ENCODE assay signal across 8 cellular contexts in the genomic region with DNA sequence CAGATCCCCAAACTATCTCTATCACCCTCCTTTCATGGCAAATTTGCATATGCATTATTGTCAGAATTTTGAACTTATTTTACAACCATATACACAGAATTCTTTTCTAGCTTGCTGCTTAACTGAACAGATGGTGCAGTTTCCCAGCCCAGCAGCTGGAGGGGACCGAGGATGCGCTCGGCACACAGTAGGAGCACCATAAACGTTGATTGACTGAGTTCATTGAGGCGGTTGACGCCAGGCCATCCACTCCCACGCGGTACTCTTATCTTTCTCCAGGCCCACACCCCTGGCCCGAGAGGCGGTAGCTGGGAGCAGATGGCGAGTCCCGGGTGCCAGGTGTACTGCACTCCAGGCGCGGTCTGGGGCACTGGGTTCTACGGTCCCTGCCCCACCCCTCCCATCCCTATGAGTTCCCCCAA. TPM values are rescaled to one million over a fixed set of nuclear protein-coding genes. Genes with fewer than 3 reads are reported as not detected.
DNase-seq lines count a peak whose midpoint lies in the region; ATAC-seq and TF ChIP-seq lines count a peak whose summit lies in the region.

No MANE protein-coding gene starts in this region.

- H3K27ac Mint-ChIP-seq in effector memory CD8-positive, alpha-beta T cell, result no peak overlapping the region
- H3K27ac Mint-ChIP-seq in naive thymus-derived CD8-positive, alpha-beta T cell, result no peak overlapping the region

- peaks cover 18 to 40% of the 10 kb centered on the region in 2 donors for H3K27me3 Mint-ChIP-seq in effector memory CD8-positive, alpha-beta T cell
- H3K27me3 Mint-ChIP-seq in naive thymus-derived CD8-positive, alpha-beta T cell, result peaks cover 4 to 18% (median 10%) of the 10 kb centered on the region in 5 donors

- peak overlapping the region; percentile 94 to 95 for H3K4me3 Mint-ChIP-seq in effector memory CD8-positive, alpha-beta T cell
- H3K4me3 Mint-ChIP-seq in naive thymus-derived CD8-positive, alpha-beta T cell, result peak overlapping the region; percentile 89 to 98 (median 95)

- H3K4me1 Mint-ChIP-seq in effector memory CD8-positive, alpha-beta T cell (ENCODE audit: low read depth in 2 of 2), result peaks cover 11 to 12% of the 10 kb centered on the region in 2 donors
- peaks cover 10 to 15% (median 13%) of the 10 kb centered on the region in 4 donors for H3K4me1 Mint-ChIP-seq in naive thymus-derived CD8-positive, alpha-beta T cell

- peak overlapping the region; percentile 97; the same call in 1 of the 2 replicates for H3K27ac ChIP-seq in 22Rv1

- ATAC-seq in GM19395 (IDR thresholded peaks at IDR 0.05; ENCODE audit: unreplicated experiment) (peak; percentile 7), HG02884 (IDR thresholded peaks at IDR 0.05; ENCODE audit: unreplicated experiment) (no peak)
- ATAC-seq in effector memory CD8-positive, alpha-beta T cell (replicated peaks), result no peak
- ATAC-seq in naive thymus-derived CD8-positive, alpha-beta T cell, result no peak

- peaks cover 4% of the 10 kb centered on the region for H3K36me3 Mint-ChIP-seq in effector memory CD8-positive, alpha-beta T cell (ENCODE audit: insufficient read depth)
- peaks cover 2 to 9% (median 6%) of the 10 kb centered on the region in 3 donors for H3K36me3 Mint-ChIP-seq in naive thymus-derived CD8-positive, alpha-beta T cell

- TF ChIP-seq CTCF in 22Rv1 (IDR thresholded peaks at IDR 0.05), result no peak

- peaks cover 0 to 7% of the 10 kb centered on the region in 2 donors for H3K9me3 Mint-ChIP-seq in effector memory CD8-positive, alpha-beta T cell
- H3K9me3 Mint-ChIP-seq in naive thymus-derived CD8-positive, alpha-beta T cell, result peaks cover 0 to 11% (median 9%) of the 10 kb centered on the region in 9 donors

- DNase-seq in NCI-H446 treated with DMSO at 0.1 percent for 48 hours (lab: John Stamatoyannopoulos, UW), result peak; percentile 68
- DNase-seq in effector memory CD8-positive, alpha-beta T cell, result no peak
- no peak for DNase-seq in naive thymus-derived CD8-positive, alpha-beta T cell
- no peak for DNase-seq in NCI-H774 (lab: John Stamatoyannopoulos, UW)
- DNase-seq in glomerular visceral epithelial cell (ENCODE audit: extremely low spot score), result no peak

- POLR2A ChIA-PET in naive thymus-derived CD8-positive, alpha-beta T cell (lab: Charles Lee), result no interaction called here

RNA-seq across cellular contexts. Expression of gene SOX4, which starts 6.8 kb away (rescaled TPM):
- total RNA-seq in naive thymus-derived CD8-positive, alpha-beta T cell, result 1 to 10 TPM; 1.7 to 2.0 TPM
- 1 to 10 TPM; 1.0 to 1.4 (median 1.3) TPM for polyA plus RNA-seq in naive thymus-derived CD8-positive, alpha-beta T cell
